ENCODE assay signal across 8 cellular contexts in genomic region chr13:40986328-40986856, GRCh38. TPM values are rescaled to one million over a fixed set of nuclear protein-coding genes. Genes with fewer than 3 reads are reported as not detected.
DNase-seq lines count a peak whose midpoint lies in the region; TF ChIP-seq lines count a peak whose summit lies in the region.

No MANE protein-coding gene starts in this region.

- H3K14ac ChIP-seq in neuronal stem cell (ENCODE audit: low read length), result no peak overlapping the region

- H3K4me2 ChIP-seq in osteoblast (ENCODE audit: insufficient read depth, low read length), result peak overlapping the region; percentile 85
- H3K4me2 ChIP-seq in neuronal stem cell (ENCODE audit: insufficient read depth, low read length, poor library complexity, severe bottlenecking), result no peak overlapping the region

- no peaks in the 10 kb centered on the region for H3K27me3 Mint-ChIP-seq in glutamatergic neuron (ENCODE audit: unreplicated experiment)

- H3K79me2 ChIP-seq in osteoblast (ENCODE audit: insufficient read depth, low read length), result peaks cover 71% of the 10 kb centered on the region

- no peaks in the 10 kb centered on the region for H3K79me1 ChIP-seq in neuronal stem cell (ENCODE audit: low read depth, low read length)

- H3K9ac ChIP-seq in neuronal stem cell (ENCODE audit: low read depth, low read length, poor library complexity), result no peak overlapping the region

- no peak overlapping the region for H2AK5ac ChIP-seq in neuronal stem cell (ENCODE audit: low read depth, low read length)

- H4K91ac ChIP-seq in neuronal stem cell (ENCODE audit: low read depth, low read length, poor library complexity), result no peak overlapping the region

- H2BK12ac ChIP-seq in neuronal stem cell (ENCODE audit: low read length), result no peak overlapping the region

- peaks cover 9% of the 10 kb centered on the region for H4K20me1 ChIP-seq in osteoblast (ENCODE audit: insufficient read depth, low read length)

- no peaks in the 10 kb centered on the region for H3K27me3 ChIP-seq in effector memory CD4-positive, alpha-beta T cell (replicated peaks; ENCODE audit: control insufficient read depth, insufficient read depth, low read length, poor library complexity, severe bottlenecking)
- H3K27me3 ChIP-seq in osteoblast (ENCODE audit: insufficient read depth, low read length) (no peaks in the 10 kb centered on the region), neuronal stem cell (ENCODE audit: control insufficient read depth in 3 of 3, insufficient read depth in 3 of 3, low read depth in 1 of 3, low read length in 3 of 3) (no peaks in the 10 kb centered on the region)

- no peaks in the 10 kb centered on the region for H3K36me3 ChIP-seq in effector memory CD4-positive, alpha-beta T cell (ENCODE audit: control insufficient read depth, insufficient read depth, low read length)
- H3K36me3 ChIP-seq in osteoblast (ENCODE audit: insufficient read depth, low read length), result no peaks in the 10 kb centered on the region
- H3K36me3 ChIP-seq in neuronal stem cell (replicated peaks in 1 of 2; ENCODE audit: control insufficient read depth in 2 of 2, insufficient read depth in 2 of 2, low read length in 2 of 2), result no peaks in the 10 kb centered on the region

- no peak overlapping the region for H2BK15ac ChIP-seq in neuronal stem cell (ENCODE audit: low read length)

- H3K4ac ChIP-seq in neuronal stem cell (ENCODE audit: low read length), result no peak overlapping the region

- H3K9me3 ChIP-seq in effector memory CD4-positive, alpha-beta T cell (ENCODE audit: control insufficient read depth, low read length), result no peaks in the 10 kb centered on the region
- H3K9me3 ChIP-seq in osteoblast (ENCODE audit: low read depth, low read length) (no peaks in the 10 kb centered on the region), neuronal stem cell (replicated peaks in 1 of 2; ENCODE audit: control insufficient read depth in 2 of 2, insufficient read depth in 1 of 2, low read depth in 1 of 2, low read length in 2 of 2) (no peaks in the 10 kb centered on the region)

- TF ChIP-seq CTCF in osteoblast (IDR thresholded peaks at IDR 0.05; ENCODE audit: extremely low read depth, low read depth, low read length), result no peak
- TF ChIP-seq CTCF in glutamatergic neuron (IDR thresholded peaks at IDR 0.05; ENCODE audit: partially characterized antibody, unreplicated experiment), result no peak

- H3K4me1 ChIP-seq in effector memory CD4-positive, alpha-beta T cell (ENCODE audit: control insufficient read depth, insufficient read depth, low read length, poor library complexity, severe bottlenecking), result peaks cover 23% of the 10 kb centered on the region
- H3K4me1 ChIP-seq in osteoblast (ENCODE audit: insufficient read depth, low read length) (peaks cover 18% of the 10 kb centered on the region), neuronal stem cell (ENCODE audit: control insufficient read depth in 2 of 2, insufficient read depth in 1 of 2, low read depth in 1 of 2, low read length in 2 of 2) (no peaks in the 10 kb centered on the region)

- H3K4me3 Mint-ChIP-seq in glutamatergic neuron (ENCODE audit: unreplicated experiment), result no peak overlapping the region

- DNase-seq in COR-L47 (lab: John Stamatoyannopoulos, UW) (peak; percentile 37), NCI-H2196 (lab: John Stamatoyannopoulos, UW; ENCODE audit: unreplicated experiment) (peak; percentile 34), osteoblast (ENCODE audit: insufficient read length, low spot score, missing footprints) (peak; percentile 30), cerebellum (ENCODE audit: low spot score) (no peak), glutamatergic neuron (no peak), neuronal stem cell (ENCODE audit: low spot score) (no peak), CD1c-positive myeloid dendritic cell (ENCODE audit: extremely low spot score) (no peak)
- DNase-seq in effector memory CD4-positive, alpha-beta T cell, result no peak

- no peak overlapping the region for H4K8ac ChIP-seq in neuronal stem cell (ENCODE audit: low read depth, low read length)

- no peak overlapping the region for H3K27ac Mint-ChIP-seq in glutamatergic neuron (ENCODE audit: unreplicated experiment)

- H3K23ac ChIP-seq in neuronal stem cell (ENCODE audit: low read depth, low read length, poor library complexity), result no peak overlapping the region

- H3K18ac ChIP-seq in neuronal stem cell (ENCODE audit: low read length), result no peak overlapping the region

- no peak overlapping the region for H2BK5ac ChIP-seq in neuronal stem cell (ENCODE audit: low read length)

- H2BK120ac ChIP-seq in neuronal stem cell (ENCODE audit: low read depth, low read length), result no peak overlapping the region

- H2AFZ ChIP-seq in osteoblast (ENCODE audit: low read length), result no peak overlapping the region
- H2AFZ ChIP-seq in neuronal stem cell (ENCODE audit: low read length), result no peak overlapping the region

- H3K4me1 Mint-ChIP-seq in glutamatergic neuron (ENCODE audit: low read depth, unreplicated experiment), result no peaks in the 10 kb centered on the region

- no CpG with 5 or more reads among the region's 3 CpGs for WGBS in neuronal stem cell (ENCODE audit: extremely low coverage in 2 of 2, insufficient read length in 2 of 2, insufficient replicate concordance in 1 of 2), 2 donors

- peak overlapping the region; percentile 87 for H3K27ac ChIP-seq in effector memory CD4-positive, alpha-beta T cell (ENCODE audit: insufficient read depth, low read length, poor library complexity, severe bottlenecking)
- H3K27ac ChIP-seq in osteoblast (ENCODE audit: low read depth, low read length) (no peak overlapping the region), neuronal stem cell (replicated peaks; ENCODE audit: low read length) (no peak overlapping the region)

- H3K4me3 ChIP-seq in effector memory CD4-positive, alpha-beta T cell (ENCODE audit: insufficient read depth, low read depth, low read length, poor library complexity, severe bottlenecking), result peak overlapping the region; percentile 16
- H3K4me3 ChIP-seq in osteoblast (ENCODE audit: insufficient read depth, low read length) (no peak overlapping the region), neuronal stem cell (ENCODE audit: low read length in 2 of 2) (no peak overlapping the region)

- no peaks in the 10 kb centered on the region for H3K36me3 Mint-ChIP-seq in glutamatergic neuron (ENCODE audit: unreplicated experiment)

- H3K9me3 Mint-ChIP-seq in glutamatergic neuron (ENCODE audit: unreplicated experiment), result no peaks in the 10 kb centered on the region

RNA-seq across cellular contexts. Expression of gene ELF1, which starts 32.7 kb away (rescaled TPM):
- total RNA-seq in osteoblast, result 60.7 and 63.0 TPM in 2 replicates
- total RNA-seq in cerebellum, result 17.1 TPM
- total RNA-seq in glutamatergic neuron (ENCODE audit: unreplicated experiment), result 9.8 TPM
- 11.2 TPM for polyA plus RNA-seq in neuronal stem cell (2013, experiment 1 of 2)
- 10.3 TPM for polyA plus RNA-seq in neuronal stem cell (2013, experiment 2 of 2)

Comparison
In these comparisons a context has a peak if more than half of its experiments do, and no peak if none do; other contexts are left out.
1. DNase-seq: peak in COR-L47 (single experiment), NCI-H2196 (single experiment) and osteoblast (single experiment); none in effector memory CD4-positive, alpha-beta T cell (0 of 3), cerebellum (single experiment), glutamatergic neuron (single experiment), neuronal stem cell (single experiment) and CD1c-positive myeloid dendritic cell (single experiment).